Comparison of ENCODE assay signal across 17 cellular contexts in the genomic region with DNA sequence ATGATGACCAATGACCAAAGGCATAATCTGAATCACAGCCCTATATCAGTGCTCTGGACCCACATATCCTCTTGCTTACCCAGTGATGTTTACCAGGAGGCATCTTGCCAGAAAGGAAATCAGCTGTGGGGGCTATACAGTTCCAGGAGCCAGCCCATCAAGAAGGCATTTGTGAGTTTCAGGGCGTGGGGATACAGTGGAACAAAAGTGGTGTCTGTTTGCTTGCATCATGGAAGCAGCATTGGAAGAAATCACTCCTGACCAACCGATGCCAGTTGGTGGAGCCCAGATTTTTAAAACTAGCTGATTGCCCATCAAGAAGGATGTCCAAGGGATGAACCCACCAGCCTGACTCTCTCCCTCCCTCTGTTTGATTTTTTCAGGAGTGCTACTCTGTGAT.
DNase-seq lines count a peak whose midpoint lies in the region; ATAC-seq, FAIRE-seq and TF ChIP-seq lines count a peak whose summit lies in the region.
"Had no signal": no experiment of that assay in that cellular context is flagged by ENCODE, and none has a peak within 500 bp of the region (broad histone marks: within the 10 kb centered on the region; RNA-seq: fewer than 3 reads in every experiment).

No MANE protein-coding gene starts in this region.

- in situ Hi-C loops in HepG2 (cut with HindIII; ENCODE audit: extremely low pct_ligation_motif_present, low pct_unique_long_range_greater_than_20kb), result no loop called here

- peaks cover 84% of the 10 kb centered on the region for H3K4me1 ChIP-seq in HepG2 (ENCODE audit: insufficient read depth, low read length)
- no peaks in the 10 kb centered on the region for H3K4me1 ChIP-seq in right lobe of liver
- no peaks in the 10 kb centered on the region for H3K4me1 ChIP-seq in PC-3 (ENCODE audit: insufficient read depth, low read length)
- H3K4me1 ChIP-seq: BLaER1 had no signal

- H3K27me3 ChIP-seq in HepG2 (ENCODE audit: control insufficient read depth in 1 of 2, insufficient read depth in 2 of 2, low read length in 2 of 2) (no peaks in the 10 kb centered on the region), right lobe of liver (no peaks in the 10 kb centered on the region), PC-3 (ENCODE audit: low read length) (peaks cover 78% of the 10 kb centered on the region)
- H3K27me3 ChIP-seq: BLaER1 had no signal

- no peaks in the 10 kb centered on the region for H3K9me3 ChIP-seq in HepG2 (ENCODE audit: low read length)
- H3K9me3 ChIP-seq in right lobe of liver, result no peaks in the 10 kb centered on the region
- H3K9me3 ChIP-seq in PC-3 (ENCODE audit: low read length), result no peaks in the 10 kb centered on the region
- H3K9me3 ChIP-seq: BLaER1 had no signal

- no peak overlapping the region for H3K9ac ChIP-seq in HepG2 (ENCODE audit: insufficient read depth, low read depth, low read length)
- no peak overlapping the region for H3K9ac ChIP-seq in PC-3 (ENCODE audit: low read length)
- H3K9ac ChIP-seq: BLaER1 had no signal

- no peaks in the 10 kb centered on the region for H3K9me2 ChIP-seq in PC-3 (replicated peaks; ENCODE audit: low read length)

- TF ChIP-seq RAD21 in HepG2 (CRISPR knock-in tag; IDR thresholded peaks at IDR 0.05), result no peak

- no TSS peak for BruUV-seq in HepG2 (replicated peaks; lab: Mats Ljungman, UMichigan)
- no TSS peak for BruUV-seq in PC-3 (replicated peaks; lab: Mats Ljungman, UMichigan)

- FAIRE-seq in HepG2 (lab: Jason Lieb, UNC), result no peak
- FAIRE-seq: G401.6, GM12891 had no signal

- intact Hi-C loops in HepG2 (cut with micrococcal nuclease; ENCODE audit: unreplicated experiment), result no loop called here
- intact Hi-C loops in right lobe of liver (cut with DNase I), result no loop called here
- intact Hi-C loops in PC-3 (cut with micrococcal nuclease), result no loop called here

- WGBS in HepG2 (ENCODE audit: low lambda C conversion rate), result 93% methylated on average over 2 of the region's 2 CpGs
- 40% methylated on average over 2 of the region's 2 CpGs for WGBS in right lobe of liver (ENCODE audit: insufficient coverage, low coverage, low lambda C conversion rate, missing lambda C conversion rate)

- H4K20me1 ChIP-seq in HepG2 (ENCODE audit: insufficient read depth, low read length) (no peaks in the 10 kb centered on the region), PC-3 (ENCODE audit: low read length) (no peaks in the 10 kb centered on the region)
- H4K20me1 ChIP-seq: BLaER1 had no signal

- H3F3A ChIP-seq in PC-3 (ENCODE audit: low read length, unreplicated experiment), result no peaks in the 10 kb centered on the region

- DNase-seq in HepG2 (ENCODE audit: low spot score) (peak; percentile 32), right lobe of liver (no peak), PC-3 (peak; percentile 11), foreskin melanocyte (peak; percentile 91), NCI-H1436 treated with DMSO at 0.1 percent for 48 hours (lab: John Stamatoyannopoulos, UW) (no peak), Kasumi-1 (lab: John Stamatoyannopoulos, UW) (no peak)
- DNase-seq: 8988T, AML-193, DMS79, EL, H7, KG1 had no signal

- H3K4me2 ChIP-seq in HepG2 (ENCODE audit: low read depth, low read length), result no peak overlapping the region
- no peak overlapping the region for H3K4me2 ChIP-seq in PC-3 (ENCODE audit: low read length)
- H3K4me2 ChIP-seq: BLaER1, GM23338 had no signal

- H2AFZ ChIP-seq in HepG2 (ENCODE audit: low read length) (no peak overlapping the region), PC-3 (ENCODE audit: low read length) (no peak overlapping the region)
- H2AFZ ChIP-seq: GM23338 had no signal

- no peak for TF ChIP-seq POLR2A in HepG2 (IDR thresholded peaks at IDR 0.05; ENCODE audit: insufficient read depth in 1 of 2, low read depth in 2 of 2, low read length in 2 of 2)
- no peak for TF ChIP-seq POLR2A in right lobe of liver (IDR thresholded peaks at IDR 0.05)

- CTCF ChIA-PET in HepG2 (lab: Yijun Ruan, JAX; ENCODE audit: low intra/inter-chr PET ratio, low total read pairs) (no interaction called here), PC-3 (lab: Charles Lee) (no interaction called here)

- POLR2A ChIA-PET in HepG2 (lab: Yijun Ruan, JAX) (no interaction called here), PC-3 (lab: Charles Lee; ENCODE audit: unreplicated experiment) (no interaction called here)

- H3K27ac ChIP-seq in HepG2 (ENCODE audit: extremely low read length, insufficient read depth, low read length), result no peak overlapping the region
- no peak overlapping the region for H3K27ac ChIP-seq in right lobe of liver
- no peak overlapping the region for H3K27ac ChIP-seq in PC-3 (ENCODE audit: low read length)
- H3K27ac ChIP-seq: BLaER1 had no signal

- TF ChIP-seq EP300 in HepG2 (IDR thresholded peaks at IDR 0.05; ENCODE audit: low read depth in 2 of 2, low read length in 2 of 2) (no peak), HepG2 (CRISPR knock-in tag; IDR thresholded peaks at IDR 0.05; ENCODE audit: borderline replicate concordance) (no peak)

- TF ChIP-seq CTCF in HepG2 (CRISPR knock-in tag; IDR thresholded peaks at IDR 0.05), result no peak
- TF ChIP-seq CTCF in right lobe of liver (IDR thresholded peaks at IDR 0.05), result no peak
- TF ChIP-seq CTCF in PC-3 (conservative IDR thresholded peaks at IDR 0.05; ENCODE audit: low read depth, low read length), result no peak

- no peaks in the 10 kb centered on the region; a peak in 1 of 5 replicates for H3K36me3 ChIP-seq in HepG2 (replicated peaks in 1 of 2; ENCODE audit: control insufficient read depth in 1 of 2, insufficient read depth in 2 of 2, low read length in 2 of 2)
- H3K36me3 ChIP-seq in right lobe of liver, result no peaks in the 10 kb centered on the region
- H3K36me3 ChIP-seq in PC-3 (ENCODE audit: low read depth, low read length), result no peaks in the 10 kb centered on the region
- H3K36me3 ChIP-seq: BLaER1 had no signal

- no peak overlapping the region for H3K4me3 ChIP-seq in HepG2 (replicated peaks in 1 of 3; ENCODE audit: insufficient read depth in 1 of 3, low read depth in 2 of 3, low read length in 3 of 3)
- H3K4me3 ChIP-seq in right lobe of liver, result no peak overlapping the region
- no peak overlapping the region for H3K4me3 ChIP-seq in PC-3 (ENCODE audit: low read length)
- H3K4me3 ChIP-seq: BLaER1, GM23338 had no signal

- H3K79me2 ChIP-seq in HepG2 (ENCODE audit: insufficient read depth, low read length) (no peaks in the 10 kb centered on the region), PC-3 (ENCODE audit: low read length) (no peaks in the 10 kb centered on the region)

- no peak for ATAC-seq in HepG2
- no peak for ATAC-seq in right lobe of liver
- no peak for ATAC-seq in PC-3
- ATAC-seq in HG03097 (IDR thresholded peaks at IDR 0.05; ENCODE audit: low FRiP score, unreplicated experiment), result no peak
- ATAC-seq: GM23338 had no signal

TF ChIP-seq in HepG2, 621 proteins besides CTCF, POLR2A, EP300 and RAD21:
- TF ChIP-seq CREM (IDR thresholded peaks at IDR 0.05), result no peak
- no peak for TF ChIP-seq CREM (CRISPR knock-in tag; IDR thresholded peaks at IDR 0.05)
- TF ChIP-seq HOXA5 (CRISPR knock-in tag; IDR thresholded peaks at IDR 0.05), result no peak
- no peak for TF ChIP-seq FOXA3 (CRISPR knock-in tag; IDR thresholded peaks at IDR 0.05)
- TF ChIP-seq ZNF512 (CRISPR knock-in tag; IDR thresholded peaks at IDR 0.05), result no peak
- no peak for TF ChIP-seq FOXO4 (CRISPR knock-in tag; conservative IDR thresholded peaks at IDR 0.05)
- no peak for TF ChIP-seq ZNF292 (CRISPR knock-in tag; IDR thresholded peaks at IDR 0.05; ENCODE audit: borderline replicate concordance, low read depth)
- TF ChIP-seq KLF11 (CRISPR knock-in tag; IDR thresholded peaks at IDR 0.05), result no peak
- no peak for TF ChIP-seq SMARCE1 (IDR thresholded peaks at IDR 0.05; ENCODE audit: borderline replicate concordance)
- TF ChIP-seq, protein P1, sequence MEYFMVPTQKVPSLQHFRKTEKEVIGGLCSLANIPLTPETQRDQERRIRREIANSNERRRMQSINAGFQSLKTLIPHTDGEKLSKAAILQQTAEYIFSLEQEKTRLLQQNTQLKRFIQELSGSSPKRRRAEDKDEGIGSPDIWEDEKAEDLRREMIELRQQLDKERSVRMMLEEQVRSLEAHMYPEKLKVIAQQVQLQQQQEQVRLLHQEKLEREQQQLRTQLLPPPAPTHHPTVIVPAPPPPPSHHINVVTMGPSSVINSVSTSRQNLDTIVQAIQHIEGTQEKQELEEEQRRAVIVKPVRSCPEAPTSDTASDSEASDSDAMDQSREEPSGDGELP (IDR thresholded peaks at IDR 0.05; ENCODE audit: borderline replicate concordance, low read depth), result peak; percentile 53; the same call in 1 of the 2 replicates

Comparison
In these comparisons a context has a peak if more than half of its experiments do, and no peak if none do; other contexts are left out.
1. DNase-seq: peak in HepG2 (single experiment), PC-3 (single experiment) and foreskin melanocyte (single experiment); none in right lobe of liver (0 of 3), NCI-H1436 treated with DMSO at 0.1 percent for 48 hours (single experiment) and Kasumi-1 (0 of 2).